ENCODE assay signal across 20 cellular contexts in the genomic region with DNA sequence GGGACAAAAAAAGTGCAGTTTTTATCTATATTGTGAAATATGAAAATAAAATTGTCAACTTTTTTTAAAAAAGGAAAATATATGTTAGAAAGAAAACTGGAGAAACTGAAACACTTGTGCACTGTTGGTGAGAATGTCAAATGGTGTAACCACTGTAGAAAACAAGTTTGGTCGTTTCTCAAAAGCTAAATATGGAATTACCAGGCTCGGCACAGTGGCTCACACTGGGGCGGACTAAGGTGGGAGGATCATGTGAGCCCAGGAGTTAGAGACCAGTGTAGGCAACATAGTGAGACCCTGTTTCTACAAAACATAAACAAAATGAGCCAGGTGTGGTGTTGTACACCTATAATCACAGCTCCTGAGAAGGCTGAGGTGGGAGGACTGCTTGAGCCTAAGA. TPM values are rescaled to one million over a fixed set of nuclear protein-coding genes. Genes with fewer than 3 reads are reported as not detected.
DNase-seq lines count a peak whose midpoint lies in the region; ATAC-seq and TF ChIP-seq lines count a peak whose summit lies in the region.
"Had no signal": no experiment of that assay in that cellular context is flagged by ENCODE, and none has a peak within 500 bp of the region (broad histone marks: within the 10 kb centered on the region; RNA-seq: fewer than 3 reads in every experiment).

No MANE protein-coding gene starts in this region.

- H3K27me3 ChIP-seq in CD4-positive, alpha-beta memory T cell (ENCODE audit: insufficient read depth, low read length): no peaks in the 10 kb centered on the region
- no peaks in the 10 kb centered on the region for H3K27me3 ChIP-seq in A673 (replicated peaks; ENCODE audit: insufficient read depth, low read depth, low read length, poor library complexity)
- H3K27me3 ChIP-seq: Peyer's patch had no signal

- peaks cover 57% of the 10 kb centered on the region for H3K36me3 Mint-ChIP-seq in activated CD8-positive, alpha-beta T cell treated with anti-CD3 and anti-CD28 coated beads for 36 hours (ENCODE audit: low read depth)
- peaks cover 39% of the 10 kb centered on the region for H3K36me3 Mint-ChIP-seq in activated CD8-positive, alpha-beta T cell treated with anti-CD3 and anti-CD28 coated beads, Interleukin-2, amount 10 ng/mL, durations not matched to agents 7 days and 5 days (ENCODE audit: low read depth)
- H3K36me3 Mint-ChIP-seq in CD4-positive, alpha-beta memory T cell: peaks cover 13 to 22% of the 10 kb centered on the region in 2 donors
- H3K36me3 Mint-ChIP-seq in T-helper 17 cell (ENCODE audit: low read depth) (peaks cover 5% of the 10 kb centered on the region), chondrocyte (ENCODE audit: low read depth) (no peaks in the 10 kb centered on the region)
- H3K36me3 Mint-ChIP-seq in activated naive CD8-positive, alpha-beta T cell treated with anti-CD3 and anti-CD28 coated beads, Interleukin-2, amount 10 ng/mL, durations not matched to agents 7 days and 5 days: peaks cover 29% of the 10 kb centered on the region
- H3K36me3 Mint-ChIP-seq in stimulated activated effector memory CD8-positive, alpha-beta T cell treated with anti-CD3 and anti-CD28 coated beads, Interleukin-12 subunit alpha, Interleukin-12 subunit beta, amount 100 ng/mL, for 72 hours: peaks cover 17% of the 10 kb centered on the region

- intact Hi-C loops in activated CD8-positive, alpha-beta T cell treated with anti-CD3 and anti-CD28 coated beads for 36 hours (cut with micrococcal nuclease): loop anchor here (5.0 kb wide), 2 partner anchors 71 to 136 kb away; no protein-coding TSS in a partner anchor
- intact Hi-C loops in CD4-positive, alpha-beta memory T cell (cut with micrococcal nuclease): no loop called here
- intact Hi-C loops in A673 (cut with micrococcal nuclease; ENCODE audit: unreplicated experiment): no loop called here

- peak overlapping the region; percentile 35 for H3K4me3 Mint-ChIP-seq in activated CD8-positive, alpha-beta T cell treated with anti-CD3 and anti-CD28 coated beads for 36 hours
- no peak overlapping the region for H3K4me3 Mint-ChIP-seq in activated CD8-positive, alpha-beta T cell treated with anti-CD3 and anti-CD28 coated beads, Interleukin-2, amount 10 ng/mL, durations not matched to agents 7 days and 5 days
- peak overlapping the region in 1 of 8 donors; percentile 43 for H3K4me3 Mint-ChIP-seq in CD4-positive, alpha-beta memory T cell
- H3K4me3 Mint-ChIP-seq in T-helper 17 cell (no peak overlapping the region), chondrocyte (ENCODE audit: unreplicated experiment) (no peak overlapping the region)
- peak overlapping the region; percentile 12 for H3K4me3 Mint-ChIP-seq in activated naive CD8-positive, alpha-beta T cell treated with anti-CD3 and anti-CD28 coated beads, Interleukin-2, amount 10 ng/mL, durations not matched to agents 7 days and 5 days
- H3K4me3 Mint-ChIP-seq in stimulated activated effector memory CD8-positive, alpha-beta T cell treated with anti-CD3 and anti-CD28 coated beads, Interleukin-12 subunit alpha, Interleukin-12 subunit beta, amount 100 ng/mL, for 72 hours: no peak overlapping the region
- H3K4me3 Mint-ChIP-seq: CD4-positive, alpha-beta T cell; GM23338 had no signal

- peaks cover 9% of the 10 kb centered on the region for H3K9me3 Mint-ChIP-seq in activated CD8-positive, alpha-beta T cell treated with anti-CD3 and anti-CD28 coated beads for 36 hours
- H3K9me3 Mint-ChIP-seq in activated CD8-positive, alpha-beta T cell treated with anti-CD3 and anti-CD28 coated beads, Interleukin-2, amount 10 ng/mL, durations not matched to agents 7 days and 5 days (ENCODE audit: insufficient read depth): peaks cover 14% of the 10 kb centered on the region
- no peaks in the 10 kb centered on the region for H3K9me3 Mint-ChIP-seq in CD4-positive, alpha-beta memory T cell
- peaks cover 4% of the 10 kb centered on the region for H3K9me3 Mint-ChIP-seq in activated naive CD8-positive, alpha-beta T cell treated with anti-CD3 and anti-CD28 coated beads, Interleukin-2, amount 10 ng/mL, durations not matched to agents 7 days and 5 days
- peaks cover 9% of the 10 kb centered on the region for H3K9me3 Mint-ChIP-seq in chondrocyte (ENCODE audit: low read depth)
- peaks cover 2% of the 10 kb centered on the region for H3K9me3 Mint-ChIP-seq in stimulated activated effector memory CD8-positive, alpha-beta T cell treated with anti-CD3 and anti-CD28 coated beads, Interleukin-12 subunit alpha, Interleukin-12 subunit beta, amount 100 ng/mL, for 72 hours
- H3K9me3 Mint-ChIP-seq: CD4-positive, alpha-beta T cell; GM23338 had no signal

- CTCF ChIA-PET in activated CD8-positive, alpha-beta T cell treated with anti-CD3 and anti-CD28 coated beads for 36 hours (lab: Charles Lee): no interaction called here
- CTCF ChIA-PET in activated CD8-positive, alpha-beta T cell treated with anti-CD3 and anti-CD28 coated beads, Interleukin-2, amount 10 ng/mL, durations not matched to agents 7 days and 5 days (lab: Charles Lee): interaction anchor here (0.9 to 1.2 kb wide), 2 partner anchors 58 to 72 kb away, joined by 4 read pairs; no protein-coding TSS in a partner anchor
- CTCF ChIA-PET in CD4-positive, alpha-beta memory T cell (lab: Charles Lee; ENCODE audit: partially characterized antibody): interaction anchor here (1.5 to 18.5 kb wide), 4 partner anchors 70 to 255 kb away, joined by 6 to 651 read pairs (median 202); no protein-coding TSS in a partner anchor
- CTCF ChIA-PET in A673 (lab: Charles Lee): interaction anchor here (0.6 to 0.7 kb wide), 2 partner anchors 61 to 263 kb away, joined by 3 read pairs; no protein-coding TSS in a partner anchor

- H3K4me1 Mint-ChIP-seq in activated CD8-positive, alpha-beta T cell treated with anti-CD3 and anti-CD28 coated beads for 36 hours (ENCODE audit: low read depth): peaks cover 83% of the 10 kb centered on the region
- peaks cover 75% of the 10 kb centered on the region for H3K4me1 Mint-ChIP-seq in activated CD8-positive, alpha-beta T cell treated with anti-CD3 and anti-CD28 coated beads, Interleukin-2, amount 10 ng/mL, durations not matched to agents 7 days and 5 days (ENCODE audit: low read depth)
- H3K4me1 Mint-ChIP-seq in CD4-positive, alpha-beta memory T cell: peaks cover 37 to 74% (median 59%) of the 10 kb centered on the region in 4 donors
- peaks cover 40% of the 10 kb centered on the region for H3K4me1 Mint-ChIP-seq in T-helper 17 cell
- H3K4me1 Mint-ChIP-seq in activated naive CD8-positive, alpha-beta T cell treated with anti-CD3 and anti-CD28 coated beads, Interleukin-2, amount 10 ng/mL, durations not matched to agents 7 days and 5 days: peaks cover 51% of the 10 kb centered on the region
- H3K4me1 Mint-ChIP-seq in chondrocyte (ENCODE audit: low read depth): peaks cover 60% of the 10 kb centered on the region
- peaks cover 55% of the 10 kb centered on the region for H3K4me1 Mint-ChIP-seq in stimulated activated effector memory CD8-positive, alpha-beta T cell treated with anti-CD3 and anti-CD28 coated beads, Interleukin-12 subunit alpha, Interleukin-12 subunit beta, amount 100 ng/mL, for 72 hours

- peak; percentile 42 for DNase-seq in activated CD8-positive, alpha-beta T cell treated with anti-CD3 and anti-CD28 coated beads for 36 hours
- DNase-seq in activated CD8-positive, alpha-beta T cell treated with anti-CD3 and anti-CD28 coated beads, Interleukin-2, amount 10 ng/mL, durations not matched to agents 7 days and 5 days: no peak
- no peak for DNase-seq in CD4-positive, alpha-beta memory T cell
- DNase-seq in T-helper 17 cell: no peak
- no peak for DNase-seq in activated naive CD8-positive, alpha-beta T cell treated with anti-CD3 and anti-CD28 coated beads, Interleukin-2, amount 10 ng/mL, durations not matched to agents 7 days and 5 days
- no peak for DNase-seq in A673 (ENCODE audit: low spot score)
- DNase-seq in chondrocyte (ENCODE audit: low spot score): no peak
- DNase-seq in stimulated activated effector memory CD8-positive, alpha-beta T cell treated with anti-CD3 and anti-CD28 coated beads, Interleukin-12 subunit alpha, Interleukin-12 subunit beta, amount 100 ng/mL, for 72 hours (ENCODE audit: low spot score in 2 of 2): no peak
- DNase-seq: CD4-positive, alpha-beta T cell; DMS153; IMR-90; NCI-H1048; NCI-H1436; NCI-H2029; NCI-H526 treated with DMSO at 0.1 percent for 48 hours; NK-92 treated with Interleukin-12 subunit alpha and Interleukin-12 subunit beta, amount 100 ng/mL, for 24 hours; Peyer's patch had no signal

- no peaks in the 10 kb centered on the region for H3K9me3 ChIP-seq in CD4-positive, alpha-beta memory T cell (ENCODE audit: control insufficient read depth in 1 of 2, low read length in 2 of 2)
- H3K9me3 ChIP-seq in T-helper 17 cell (ENCODE audit: control insufficient read depth, low read length, poor library complexity, severe bottlenecking): no peaks in the 10 kb centered on the region
- no peaks in the 10 kb centered on the region for H3K9me3 ChIP-seq in A673 (ENCODE audit: low read depth, low read length, poor library complexity, severe bottlenecking)
- H3K9me3 ChIP-seq: Peyer's patch had no signal

- no peaks in the 10 kb centered on the region for H3K36me3 ChIP-seq in CD4-positive, alpha-beta memory T cell (ENCODE audit: insufficient read depth, low read length)
- H3K36me3 ChIP-seq in A673 (ENCODE audit: insufficient read depth, low read length, poor library complexity, severe bottlenecking): no peaks in the 10 kb centered on the region
- H3K36me3 ChIP-seq: Peyer's patch had no signal

- H3K27ac ChIP-seq in CD4-positive, alpha-beta memory T cell (ENCODE audit: low read depth, low read length): no peak overlapping the region
- no peak overlapping the region for H3K27ac ChIP-seq in A673 (ENCODE audit: low read depth, low read length, poor library complexity, severe bottlenecking)
- H3K27ac ChIP-seq: Peyer's patch had no signal

- peaks cover 41% of the 10 kb centered on the region for H3K4me1 ChIP-seq in CD4-positive, alpha-beta memory T cell (ENCODE audit: insufficient read depth, low read length)
- H3K4me1 ChIP-seq in A673 (ENCODE audit: insufficient read depth, low read length, poor library complexity, severe bottlenecking): peaks cover 15% of the 10 kb centered on the region

- no peak overlapping the region for H3K4me3 ChIP-seq in CD4-positive, alpha-beta memory T cell (ENCODE audit: low read length in 2 of 2)
- no peak overlapping the region for H3K4me3 ChIP-seq in A673 (ENCODE audit: low read depth, low read length, poor library complexity, severe bottlenecking)
- H3K4me3 ChIP-seq: GM12878, GM23338, Peyer's patch had no signal

- no peak for ATAC-seq in activated CD8-positive, alpha-beta T cell treated with anti-CD3 and anti-CD28 coated beads for 36 hours
- no peak for ATAC-seq in activated CD8-positive, alpha-beta T cell treated with anti-CD3 and anti-CD28 coated beads, Interleukin-2, amount 10 ng/mL, durations not matched to agents 7 days and 5 days
- ATAC-seq in T-helper 17 cell: no peak
- no peak for ATAC-seq in activated naive CD8-positive, alpha-beta T cell treated with anti-CD3 and anti-CD28 coated beads, Interleukin-2, amount 10 ng/mL, durations not matched to agents 7 days and 5 days (ENCODE audit: low read depth)
- ATAC-seq in stimulated activated effector memory CD8-positive, alpha-beta T cell treated with anti-CD3 and anti-CD28 coated beads, Interleukin-12 subunit alpha, Interleukin-12 subunit beta, amount 100 ng/mL, for 72 hours: no peak
- ATAC-seq: GM12878, GM23338, HCT116 had no signal

- BruUV-seq in A673 (replicated peaks; lab: Mats Ljungman, UMichigan): no TSS peak

- POLR2A ChIA-PET in activated CD8-positive, alpha-beta T cell treated with anti-CD3 and anti-CD28 coated beads for 36 hours (lab: Charles Lee): interaction anchor here (0.8 kb wide), 1 partner anchor 20 kb away, joined by 3 read pairs; no protein-coding TSS in a partner anchor
- POLR2A ChIA-PET in activated CD8-positive, alpha-beta T cell treated with anti-CD3 and anti-CD28 coated beads, Interleukin-2, amount 10 ng/mL, durations not matched to agents 7 days and 5 days (lab: Charles Lee): no interaction called here
- POLR2A ChIA-PET in CD4-positive, alpha-beta memory T cell (lab: Charles Lee; ENCODE audit: partially characterized antibody): interaction anchor here (1.1 kb wide), 1 partner anchor 29 kb away, joined by 3 read pairs; no protein-coding TSS in a partner anchor
- POLR2A ChIA-PET in activated naive CD8-positive, alpha-beta T cell treated with anti-CD3 and anti-CD28 coated beads, Interleukin-2, amount 10 ng/mL, durations not matched to agents 7 days and 5 days (lab: Charles Lee): interaction anchor here (1.2 kb wide), 1 partner anchor 72 kb away, joined by 3 read pairs; no protein-coding TSS in a partner anchor
- POLR2A ChIA-PET in A673 (lab: Charles Lee; ENCODE audit: low non-redundant PET): no interaction called here

- peak overlapping the region; percentile 88 for H3K27ac Mint-ChIP-seq in activated CD8-positive, alpha-beta T cell treated with anti-CD3 and anti-CD28 coated beads for 36 hours
- H3K27ac Mint-ChIP-seq in activated CD8-positive, alpha-beta T cell treated with anti-CD3 and anti-CD28 coated beads, Interleukin-2, amount 10 ng/mL, durations not matched to agents 7 days and 5 days: no peak overlapping the region
- peak overlapping the region in 4 of 7 donors; percentile 24 to 83 (median 58) for H3K27ac Mint-ChIP-seq in CD4-positive, alpha-beta memory T cell
- H3K27ac Mint-ChIP-seq in T-helper 17 cell (peak overlapping the region; percentile 87), chondrocyte (ENCODE audit: unreplicated experiment) (no peak overlapping the region)
- peak overlapping the region; percentile 67 for H3K27ac Mint-ChIP-seq in activated naive CD8-positive, alpha-beta T cell treated with anti-CD3 and anti-CD28 coated beads, Interleukin-2, amount 10 ng/mL, durations not matched to agents 7 days and 5 days
- no peak overlapping the region for H3K27ac Mint-ChIP-seq in stimulated activated effector memory CD8-positive, alpha-beta T cell treated with anti-CD3 and anti-CD28 coated beads, Interleukin-12 subunit alpha, Interleukin-12 subunit beta, amount 100 ng/mL, for 72 hours
- H3K27ac Mint-ChIP-seq: CD4-positive, alpha-beta T cell; GM23338 had no signal

- H3K27me3 Mint-ChIP-seq in activated CD8-positive, alpha-beta T cell treated with anti-CD3 and anti-CD28 coated beads for 36 hours: no peaks in the 10 kb centered on the region
- no peaks in the 10 kb centered on the region for H3K27me3 Mint-ChIP-seq in activated CD8-positive, alpha-beta T cell treated with anti-CD3 and anti-CD28 coated beads, Interleukin-2, amount 10 ng/mL, durations not matched to agents 7 days and 5 days (ENCODE audit: low read depth)
- H3K27me3 Mint-ChIP-seq in CD4-positive, alpha-beta memory T cell: no peaks in the 10 kb centered on the region
- H3K27me3 Mint-ChIP-seq in T-helper 17 cell: no peaks in the 10 kb centered on the region
- H3K27me3 Mint-ChIP-seq in activated naive CD8-positive, alpha-beta T cell treated with anti-CD3 and anti-CD28 coated beads, Interleukin-2, amount 10 ng/mL, durations not matched to agents 7 days and 5 days: no peaks in the 10 kb centered on the region
- no peaks in the 10 kb centered on the region for H3K27me3 Mint-ChIP-seq in chondrocyte (ENCODE audit: low read depth)
- H3K27me3 Mint-ChIP-seq: CD4-positive, alpha-beta T cell had no signal

- no peak for TF ChIP-seq CTCF in activated CD8-positive, alpha-beta T cell treated with anti-CD3 and anti-CD28 coated beads for 36 hours (IDR thresholded peaks at IDR 0.05)
- TF ChIP-seq CTCF in A673 (conservative IDR thresholded peaks at IDR 0.05; ENCODE audit: low read depth, low read length): no peak
- no peak for TF ChIP-seq CTCF in chondrocyte (IDR thresholded peaks at IDR 0.05)

RNA-seq across cellular contexts. Expression of a gene that starts 21.7 kb away (rescaled TPM):
- 10 to 100 TPM; 95.5 to 95.7 TPM for total RNA-seq in activated CD8-positive, alpha-beta T cell treated with anti-CD3 and anti-CD28 coated beads for 36 hours
- total RNA-seq in activated CD8-positive, alpha-beta T cell treated with anti-CD3 and anti-CD28 coated beads, Interleukin-2, amount 10 ng/mL, durations not matched to agents 7 days and 5 days: 10 to 100 TPM; 77.5 TPM
- total RNA-seq in CD4-positive, alpha-beta memory T cell: 100 to 1,000 TPM in 1 of 2 experiments, 10 to 100 TPM in 1; 95.4 to 103 TPM
- polyA plus RNA-seq in CD4-positive, alpha-beta memory T cell: 10 to 100 TPM; 53.6 to 96.5 TPM
- 10 to 100 TPM; 75.8 to 84.8 TPM for total RNA-seq in T-helper 17 cell
- total RNA-seq in activated naive CD8-positive, alpha-beta T cell treated with anti-CD3 and anti-CD28 coated beads, Interleukin-2, amount 10 ng/mL, durations not matched to agents 7 days and 5 days: 10 to 100 TPM; 91.0 to 93.9 TPM
- total RNA-seq in A673 (2021): 22.5 and 24.0 TPM in 2 replicates
- 30.3 to 38.7 TPM (median 38.6 TPM) in 3 replicates for total RNA-seq in chondrocyte

Comparison
In these comparisons a context has a peak if more than half of its experiments do, and no peak if none do; other contexts are left out.
1. H3K27ac Mint-ChIP-seq: peak in activated CD8-positive, alpha-beta T cell treated with anti-CD3 and anti-CD28 coated beads for 36 hours (single experiment), CD4-positive, alpha-beta memory T cell (4 of 7), T-helper 17 cell (single experiment) and activated naive CD8-positive, alpha-beta T cell treated with anti-CD3 and anti-CD28 coated beads, Interleukin-2, amount 10 ng/mL, durations not matched to agents 7 days and 5 days (single experiment); none in activated CD8-positive, alpha-beta T cell treated with anti-CD3 and anti-CD28 coated beads, Interleukin-2, amount 10 ng/mL, durations not matched to agents 7 days and 5 days (single experiment), chondrocyte (single experiment) and stimulated activated effector memory CD8-positive, alpha-beta T cell treated with anti-CD3 and anti-CD28 coated beads, Interleukin-12 subunit alpha, Interleukin-12 subunit beta, amount 100 ng/mL, for 72 hours (single experiment).
2. H3K4me3 Mint-ChIP-seq: peak in activated CD8-positive, alpha-beta T cell treated with anti-CD3 and anti-CD28 coated beads for 36 hours (single experiment) and activated naive CD8-positive, alpha-beta T cell treated with anti-CD3 and anti-CD28 coated beads, Interleukin-2, amount 10 ng/mL, durations not matched to agents 7 days and 5 days (single experiment); none in activated CD8-positive, alpha-beta T cell treated with anti-CD3 and anti-CD28 coated beads, Interleukin-2, amount 10 ng/mL, durations not matched to agents 7 days and 5 days (single experiment), T-helper 17 cell (single experiment), chondrocyte (single experiment) and stimulated activated effector memory CD8-positive, alpha-beta T cell treated with anti-CD3 and anti-CD28 coated beads, Interleukin-12 subunit alpha, Interleukin-12 subunit beta, amount 100 ng/mL, for 72 hours (single experiment).
3. POLR2A ChIA-PET loops: an anchor here in activated CD8-positive, alpha-beta T cell treated with anti-CD3 and anti-CD28 coated beads for 36 hours (0.8 kb wide), CD4-positive, alpha-beta memory T cell (1.1 kb wide) and activated naive CD8-positive, alpha-beta T cell treated with anti-CD3 and anti-CD28 coated beads, Interleukin-2, amount 10 ng/mL, durations not matched to agents 7 days and 5 days (1.2 kb wide); none called in activated CD8-positive, alpha-beta T cell treated with anti-CD3 and anti-CD28 coated beads, Interleukin-2, amount 10 ng/mL, durations not matched to agents 7 days and 5 days and A673.